ENCODE assay signal across 20 cellular contexts in the genomic region with DNA sequence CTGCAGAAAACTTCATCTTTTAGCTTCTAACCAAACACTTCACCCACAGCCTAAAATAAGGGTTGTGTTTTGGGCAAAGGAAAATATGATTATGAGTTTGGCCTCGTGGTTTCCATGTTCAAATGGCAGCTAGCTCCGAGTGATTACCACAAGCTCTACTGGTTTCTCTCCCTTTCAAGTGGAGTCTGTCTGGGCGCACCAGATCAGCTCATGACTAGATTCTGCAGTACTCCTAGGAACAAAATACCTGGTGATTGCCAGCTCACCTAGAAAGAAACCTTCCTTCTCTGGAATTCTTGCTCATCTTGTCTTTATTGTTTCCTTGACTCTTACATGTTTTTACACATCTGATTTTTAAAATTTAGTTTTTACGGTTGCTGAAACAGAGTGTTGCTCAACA.
"Had no signal": no experiment of that assay in that cellular context is flagged by ENCODE, and none has a peak within 500 bp of the region (broad histone marks: within the 10 kb centered on the region; RNA-seq: fewer than 3 reads in every experiment).

No MANE protein-coding gene starts in this region.

- H3K27me3 ChIP-seq: body of pancreas, esophagus muscularis mucosa, heart left ventricle, left lung, spleen had no signal

- DNase-seq: activated CD4-positive, alpha-beta memory T cell treated with anti-CD3 and anti-CD28 coated beads, Interleukin-2, amount 10 ng/mL, durations not matched to agents 7 days and 5 days; activated CD4-positive, alpha-beta T cell treated with anti-CD3 and anti-CD28 coated beads, Interleukin-2, amount 10 ng/mL, durations not matched to agents 24 days and 14 days; activated CD8-positive, alpha-beta memory T cell treated with anti-CD3 and anti-CD28 coated beads, Interleukin-2, amount 10 ng/mL, durations not matched to agents 7 days and 5 days; activated effector memory CD4-positive, alpha-beta T cell treated with anti-CD3 and anti-CD28 coated beads, Interleukin-2, amount 50 U/mL, for 16 hours; activated naive CD4-positive, alpha-beta T cell treated with anti-CD3 and anti-CD28 coated beads, Interleukin-2, amount 10 ng/mL, durations not matched to agents 7 days and 5 days; activated T-cell treated with anti-CD3 and anti-CD28 coated beads for 4 hours; amygdala; body of pancreas; dermis blood vessel endothelial cell; effector CD8-positive, alpha-beta T cell; heart left ventricle; kidney glomerular epithelial cell; left lung; naive thymus-derived CD8-positive, alpha-beta T cell; retina; spleen; stimulated activated CD4-positive, alpha-beta T cell treated with anti-CD3 and anti-CD28 coated beads, Interleukin-4, amount 100 ng/mL, for 1 hour; stimulated activated naive CD4-positive, alpha-beta T cell treated with Interleukin-2 at 50 U/mL for 16 hours; T-helper 9 cell had no signal

- H3K27ac ChIP-seq: body of pancreas, esophagus muscularis mucosa, heart left ventricle, left lung, spleen had no signal

- H3K4me3 ChIP-seq: body of pancreas, esophagus muscularis mucosa, heart left ventricle, left lung, spleen had no signal

- H3K36me3 ChIP-seq: esophagus muscularis mucosa, heart left ventricle, left lung, spleen had no signal

- H3K9me3 ChIP-seq: body of pancreas, esophagus muscularis mucosa, left lung had no signal

- ATAC-seq: activated CD8-positive, alpha-beta memory T cell treated with anti-CD3 and anti-CD28 coated beads, Interleukin-2, amount 10 ng/mL, durations not matched to agents 7 days and 5 days; body of pancreas; heart left ventricle; left lung; naive thymus-derived CD8-positive, alpha-beta T cell had no signal

- H3K4me1 ChIP-seq: body of pancreas, esophagus muscularis mucosa, heart left ventricle, left lung, spleen had no signal
